Comparison of ENCODE assay signal across 18 cellular contexts in the genomic region with DNA sequence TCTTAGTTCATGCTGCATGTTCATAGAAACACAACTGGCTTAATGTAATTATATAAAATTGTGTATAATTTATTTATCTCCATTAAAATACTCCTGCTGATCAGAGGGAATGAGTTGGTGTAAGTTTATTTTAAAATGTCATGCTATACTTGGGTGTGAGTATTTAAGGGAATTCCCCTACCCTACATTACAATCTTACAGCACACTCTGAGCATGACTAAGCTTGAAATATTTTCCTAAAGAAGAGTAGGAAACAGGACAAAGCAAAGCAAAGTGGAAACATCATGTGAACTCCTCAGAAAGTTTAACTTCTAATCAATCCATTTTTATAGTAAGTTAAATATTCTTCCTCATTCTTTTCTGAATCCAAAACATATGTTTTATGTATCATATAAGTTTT.
DNase-seq lines count a peak whose midpoint lies in the region; ATAC-seq, FAIRE-seq and TF ChIP-seq lines count a peak whose summit lies in the region.
"Had no signal": no experiment of that assay in that cellular context is flagged by ENCODE, and none has a peak within 500 bp of the region (broad histone marks: within the 10 kb centered on the region; RNA-seq: fewer than 3 reads in every experiment).

No MANE protein-coding gene starts in this region.

- H3K4me3 ChIP-seq in Panc1 (ENCODE audit: low read depth in 2 of 2, low read length in 2 of 2): no peak overlapping the region
- peak overlapping the region in 1 of 3 experiments; percentile 6 for H3K4me3 ChIP-seq in keratinocyte (ENCODE audit: control insufficient read depth in 2 of 3, extremely low read depth in 1 of 3, insufficient read depth in 2 of 3, low read depth in 1 of 3, low read length in 3 of 3)
- H3K4me3 ChIP-seq: adrenal gland, dorsolateral prefrontal cortex, GM12878, thyroid gland had no signal

- peak; percentile 68; the same call in 1 of the 2 replicates for ATAC-seq in Panc1
- ATAC-seq in HG03565 (IDR thresholded peaks at IDR 0.05; ENCODE audit: unreplicated experiment): no peak
- ATAC-seq: activated CD4-positive, CD25-positive, alpha-beta regulatory T cell treated with anti-CD3 and anti-CD28 coated beads, Interleukin-2, amount 50 U/mL, for 24 hours; GM12878; left colon had no signal

- peaks cover 22% of the 10 kb centered on the region for H3K4me1 Mint-ChIP-seq in chondrocyte (ENCODE audit: low read depth)

- H4K20me1 ChIP-seq in keratinocyte (ENCODE audit: control insufficient read depth, extremely low read depth, insufficient read depth, low read length): no peaks in the 10 kb centered on the region

- no peaks in the 10 kb centered on the region for H3K79me2 ChIP-seq in keratinocyte (ENCODE audit: control insufficient read depth, insufficient read depth, low read length)

- BruUV-seq in Panc1 (replicated peaks; lab: Mats Ljungman, UMichigan): no TSS peak

- intact Hi-C loops in Panc1 (cut with micrococcal nuclease; ENCODE audit: unreplicated experiment): no loop called here

- H3K4me1 ChIP-seq in Panc1 (ENCODE audit: control insufficient read depth, insufficient read depth, low read length) (no peaks in the 10 kb centered on the region), keratinocyte (ENCODE audit: control insufficient read depth, extremely low read depth, insufficient read depth, low read length) (peaks cover 22% of the 10 kb centered on the region)
- H3K4me1 ChIP-seq: adrenal gland, thyroid gland had no signal

- POLR2A ChIA-PET in Panc1 (lab: Charles Lee) (no interaction called here), GM10248 (lab: Yijun Ruan, JAX) (no interaction called here)

- H3K27me3 ChIP-seq in Panc1 (ENCODE audit: control insufficient read depth, insufficient read depth, low read length) (no peaks in the 10 kb centered on the region), keratinocyte (ENCODE audit: control insufficient read depth, extremely low read depth, insufficient read depth, low read length) (no peaks in the 10 kb centered on the region)
- H3K27me3 ChIP-seq: adrenal gland, dorsolateral prefrontal cortex, thyroid gland had no signal

- H3K27ac ChIP-seq in Panc1 (ENCODE audit: low read length): no peak overlapping the region
- peak overlapping the region; percentile 80 for H3K27ac ChIP-seq in keratinocyte (ENCODE audit: control insufficient read depth, insufficient read depth, low read length)
- H3K27ac ChIP-seq: adrenal gland, dorsolateral prefrontal cortex, thyroid gland had no signal

- no peaks in the 10 kb centered on the region for H3K36me3 Mint-ChIP-seq in chondrocyte (ENCODE audit: low read depth)

- peak; percentile 39 for FAIRE-seq in keratinocyte (lab: Jason Lieb, UNC)

- H3K9me3 ChIP-seq in Panc1 (ENCODE audit: control insufficient read depth, insufficient read depth, low read depth, low read length): no peaks in the 10 kb centered on the region
- H3K9me3 ChIP-seq in keratinocyte (ENCODE audit: control insufficient read depth, low read depth, low read length): no peaks in the 10 kb centered on the region
- H3K9me3 ChIP-seq: adrenal gland, thyroid gland had no signal

- peak overlapping the region; percentile 31 for H3K4me2 ChIP-seq in keratinocyte (ENCODE audit: control insufficient read depth, extremely low read depth, insufficient read depth, low read depth, low read length)

- H3K27me3 Mint-ChIP-seq in chondrocyte (ENCODE audit: low read depth): no peaks in the 10 kb centered on the region

- H2AFZ ChIP-seq in keratinocyte (ENCODE audit: control insufficient read depth, low read length): no peak overlapping the region

- peak; percentile 68 for DNase-seq in Daoy (ENCODE audit: low read depth)
- no peak for DNase-seq in Panc1 (ENCODE audit: low read depth, low spot score)
- DNase-seq in chondrocyte (ENCODE audit: low spot score): no peak
- no peak for DNase-seq in keratinocyte (ENCODE audit: low read depth, low spot score)
- no peak for DNase-seq in GM10248 (ENCODE audit: extremely low spot score)
- no peak for DNase-seq in activated T-cell treated with anti-CD3 and anti-CD28 coated beads, Interleukin-2, amount 50 U/mL, for 48 hours
- no peak for DNase-seq in NOMO-1 treated with DMSO at 0.1 percent for 48 hours (lab: John Stamatoyannopoulos, UW; ENCODE audit: unreplicated experiment)
- DNase-seq: adrenal gland, AML-193, DMS79, dorsolateral prefrontal cortex, left colon, NCI-H1048, NCI-H2171, thyroid gland had no signal

- H3K9ac ChIP-seq in keratinocyte (ENCODE audit: control insufficient read depth, extremely low read depth, insufficient read depth, low read length): peak overlapping the region; percentile 23

- TF ChIP-seq CTCF in Panc1 (IDR thresholded peaks at IDR 0.05) (no peak), chondrocyte (IDR thresholded peaks at IDR 0.05) (no peak), keratinocyte (optimal IDR thresholded peaks at IDR 0.05 in 1 of 3, IDR thresholded peaks at IDR 0.05 in 1 of 3, conservative IDR thresholded peaks at IDR 0.05 in 1 of 3; ENCODE audit: extremely low read depth in 1 of 3, insufficient read depth in 2 of 3, low read length in 3 of 3) (no peak), GM10248 (IDR thresholded peaks at IDR 0.05; ENCODE audit: control extremely low read depth, extremely low read depth, low read depth, missing control alignments) (no peak)

- dilution Hi-C loops in keratinocyte (cut with MboI; ENCODE audit: extremely low pct_ligation_motif_present, low sequenced_read_pairs): no loop called here

- CTCF ChIA-PET in Panc1 (lab: Charles Lee): no interaction called here
- CTCF ChIA-PET in GM10248 (lab: Yijun Ruan, JAX): interaction anchor here (0.9 kb wide), 1 partner anchor 9 kb away, joined by 3 read pairs; no protein-coding TSS in a partner anchor

- H3K9me3 Mint-ChIP-seq in chondrocyte (ENCODE audit: low read depth): no peaks in the 10 kb centered on the region

- in situ Hi-C loops in Panc1 (cut with HindIII; ENCODE audit: low pct_unique_long_range_greater_than_20kb, low sequenced_read_pairs): no loop called here

- no peak overlapping the region for H3K4me3 Mint-ChIP-seq in chondrocyte (ENCODE audit: unreplicated experiment)

- H3K27ac Mint-ChIP-seq in chondrocyte (ENCODE audit: unreplicated experiment): peak overlapping the region; percentile 75

- H3K36me3 ChIP-seq in Panc1 (ENCODE audit: control insufficient read depth, insufficient read depth, low read length) (no peaks in the 10 kb centered on the region), keratinocyte (ENCODE audit: control insufficient read depth in 2 of 2, extremely low read depth in 1 of 2, insufficient read depth in 2 of 2, low read length in 2 of 2) (no peaks in the 10 kb centered on the region)
- H3K36me3 ChIP-seq: adrenal gland, thyroid gland had no signal

- no peaks in the 10 kb centered on the region for H3K9me1 ChIP-seq in keratinocyte (ENCODE audit: control insufficient read depth, extremely low read depth, insufficient read depth, low read length)
